Comparison of ENCODE assay signal across 8 cellular contexts in genomic region chr11:35661539-35661938, GRCh38. TPM values are rescaled to one million over a fixed set of nuclear protein-coding genes. Genes with fewer than 3 reads are reported as not detected.
A peak's percentile ranks its signal among the peaks of the same experiment; 100 is the strongest.
DNase-seq lines count a peak whose midpoint lies in the region; ATAC-seq and TF ChIP-seq lines count a peak whose summit lies in the region.

No MANE protein-coding gene starts in this region.

- H3K4me3 ChIP-seq in right cardiac atrium (ENCODE audit: low read length) (peak overlapping the region; percentile 74), mammary epithelial cell (replicated peaks in 1 of 3; ENCODE audit: insufficient read depth in 1 of 3, low read depth in 2 of 3, low read length in 3 of 3) (peak overlapping the region; percentile 65 to 81 (median 76)), muscle layer of colon (ENCODE audit: low read depth in 1 of 2, low read length in 2 of 2) (peak overlapping the region; percentile 79 to 91), vagina (peak overlapping the region; percentile 77 to 91)

- H3K4me2 ChIP-seq in mammary epithelial cell (ENCODE audit: insufficient read depth, low read depth, low read length): peak overlapping the region; percentile 98

- H3K36me3 ChIP-seq in mammary epithelial cell (ENCODE audit: insufficient read depth, low read length) (no peaks in the 10 kb centered on the region), muscle layer of colon (ENCODE audit: insufficient read depth, low read length) (no peaks in the 10 kb centered on the region), vagina (no peaks in the 10 kb centered on the region)

- intact Hi-C loops in right cardiac atrium (cut with DNase I): loop anchor here in 1 of 4 donors (5.0 kb wide), 1 partner anchor 44 kb away; the partner anchor contains the start of gene FJX1
- intact Hi-C loops in left cardiac atrium (cut with DNase I): loop anchor here in 1 of 2 donors (5.0 to 10.0 kb wide), 2 partner anchors 39 to 163 kb away; no protein-coding TSS in a partner anchor
- intact Hi-C loops in mammary epithelial cell (cut with micrococcal nuclease): no loop called here
- intact Hi-C loops in vagina (cut with DNase I): no loop called here

- no peaks in the 10 kb centered on the region for H3K27me3 ChIP-seq in right cardiac atrium (ENCODE audit: control insufficient read depth, insufficient read depth)
- H3K27me3 ChIP-seq in mammary epithelial cell (ENCODE audit: insufficient read depth, low read length): no peaks in the 10 kb centered on the region
- H3K27me3 ChIP-seq in muscle layer of colon (ENCODE audit: control insufficient read depth in 1 of 2, insufficient read depth in 2 of 2, low read length in 2 of 2): no peaks in the 10 kb centered on the region
- no peaks in the 10 kb centered on the region for H3K27me3 ChIP-seq in vagina

- H3K4me1 ChIP-seq in right cardiac atrium (ENCODE audit: control insufficient read depth, insufficient read depth, low read length) (peaks cover 6% of the 10 kb centered on the region), mammary epithelial cell (ENCODE audit: insufficient read depth, low read length) (peaks cover 13% of the 10 kb centered on the region), muscle layer of colon (ENCODE audit: insufficient read depth, low read length) (peaks cover 20% of the 10 kb centered on the region), vagina (peaks cover 29% of the 10 kb centered on the region)

- in situ Hi-C loops in mammary epithelial cell (cut with MboI; ENCODE audit: low sequenced_read_pairs in 2 of 2): loop anchor here in 1 of 2 donors (5.0 kb wide), 1 partner anchor 39 kb away; no protein-coding TSS in a partner anchor

- dilution Hi-C loops in mammary epithelial cell (cut with HindIII; ENCODE audit: low sequenced_read_pairs): no loop called here

- TF ChIP-seq CTCF in mammary epithelial cell (conservative IDR thresholded peaks at IDR 0.05 in 1 of 2, IDR thresholded peaks at IDR 0.05 in 1 of 2; ENCODE audit: extremely low read depth in 1 of 2, insufficient read depth in 1 of 2, low read depth in 1 of 2, low read length in 2 of 2) (no peak), vagina (IDR thresholded peaks at IDR 0.05) (no peak)

- CTCF ChIA-PET in mammary epithelial cell (lab: Charles Lee; ENCODE audit: low non-redundant PET): interaction anchor here (0.6 kb wide), 1 partner anchor 37 kb away, joined by 4 read pairs; no protein-coding TSS in a partner anchor

- ATAC-seq in right cardiac atrium (no peak), left cardiac atrium (no peak), GM18907 (IDR thresholded peaks at IDR 0.05; ENCODE audit: unreplicated experiment) (no peak)

- H4K20me1 ChIP-seq in mammary epithelial cell (ENCODE audit: insufficient read depth, low read length): no peaks in the 10 kb centered on the region

- peaks cover 36% of the 10 kb centered on the region for H3K79me2 ChIP-seq in mammary epithelial cell (ENCODE audit: insufficient read depth, low read length)

- 40% methylated on average over 5 of the region's 5 CpGs for WGBS in right cardiac atrium
- WGBS in mammary epithelial cell (ENCODE audit: low coverage, missing lambda C conversion rate): 5% methylated on average over 5 of the region's 5 CpGs

- H3K27ac ChIP-seq in right cardiac atrium (ENCODE audit: low read length) (no peak overlapping the region), mammary epithelial cell (ENCODE audit: insufficient read depth, low read depth, low read length) (peak overlapping the region; percentile 88), muscle layer of colon (ENCODE audit: low read depth, low read length) (peak overlapping the region; percentile 71), vagina (peak overlapping the region; percentile 88)

- H2AFZ ChIP-seq in mammary epithelial cell (ENCODE audit: low read depth, low read length): peak overlapping the region; percentile 100

- BruUV-seq in mammary epithelial cell (replicated peaks; lab: Mats Ljungman, UMichigan): no TSS peak

- H3K9me3 ChIP-seq in right cardiac atrium (ENCODE audit: control insufficient read depth, low read length) (no peaks in the 10 kb centered on the region), mammary epithelial cell (replicated peaks; ENCODE audit: insufficient read depth, low read length) (peaks cover 15% of the 10 kb centered on the region), muscle layer of colon (ENCODE audit: low read length) (no peaks in the 10 kb centered on the region), vagina (no peaks in the 10 kb centered on the region)

- DNase-seq in right cardiac atrium (no peak), left cardiac atrium (no peak), mammary epithelial cell (no peak), vagina (ENCODE audit: extremely low spot score in 2 of 2) (no peak), NCI-H2196 treated with DMSO at 0.1 percent for 48 hours (lab: John Stamatoyannopoulos, UW; ENCODE audit: unreplicated experiment) (no peak)
- no peak for DNase-seq in stimulated activated naive CD4-positive, alpha-beta T cell treated with Interleukin-2 at 50 U/mL for 16 hours (lab: John Stamatoyannopoulos, UW)

- TF ChIP-seq POLR2A in vagina (IDR thresholded peaks at IDR 0.05): no peak

- H3K9ac ChIP-seq in mammary epithelial cell (ENCODE audit: insufficient read depth, low read length): peak overlapping the region; percentile 51
- H3K9ac ChIP-seq in muscle layer of colon (ENCODE audit: low read length): peak overlapping the region; percentile 82

RNA-seq across cellular contexts. Expression of gene TRIM44, which starts 1.0 kb away (rescaled TPM):
- total RNA-seq in right cardiac atrium: 10 to 100 TPM; 38.7 to 54.2 (median 41.5) TPM
- 8.7 TPM for polyA plus RNA-seq in right cardiac atrium
- 10 to 100 TPM; 35.0 to 46.0 TPM for total RNA-seq in left cardiac atrium
- 10 to 100 TPM; 27.7 to 55.7 TPM for total RNA-seq in mammary epithelial cell
- 46.0 TPM for polyA plus RNA-seq in mammary epithelial cell
- polyA minus RNA-seq in mammary epithelial cell: 211 TPM
- 27.7 TPM for total RNA-seq in vagina

RNA-seq across cellular contexts. Expression of gene FJX1, which starts 43.3 kb away (rescaled TPM):
- 1 to 10 TPM in 3 of 4 donors, under 1 TPM in 1; 0.91 to 5.9 (median 1.5) TPM for total RNA-seq in right cardiac atrium
- 0.95 TPM for polyA plus RNA-seq in right cardiac atrium
- total RNA-seq in left cardiac atrium: 1 to 10 TPM; 1.1 to 9.4 TPM
- 10 to 100 TPM; 38.5 to 53.8 TPM for total RNA-seq in mammary epithelial cell
- 20.4 TPM for polyA plus RNA-seq in mammary epithelial cell
- 12.6 TPM for polyA minus RNA-seq in mammary epithelial cell
- total RNA-seq in vagina: 7.4 TPM
